ENCODE assay signal across 8 cellular contexts in the genomic region with DNA sequence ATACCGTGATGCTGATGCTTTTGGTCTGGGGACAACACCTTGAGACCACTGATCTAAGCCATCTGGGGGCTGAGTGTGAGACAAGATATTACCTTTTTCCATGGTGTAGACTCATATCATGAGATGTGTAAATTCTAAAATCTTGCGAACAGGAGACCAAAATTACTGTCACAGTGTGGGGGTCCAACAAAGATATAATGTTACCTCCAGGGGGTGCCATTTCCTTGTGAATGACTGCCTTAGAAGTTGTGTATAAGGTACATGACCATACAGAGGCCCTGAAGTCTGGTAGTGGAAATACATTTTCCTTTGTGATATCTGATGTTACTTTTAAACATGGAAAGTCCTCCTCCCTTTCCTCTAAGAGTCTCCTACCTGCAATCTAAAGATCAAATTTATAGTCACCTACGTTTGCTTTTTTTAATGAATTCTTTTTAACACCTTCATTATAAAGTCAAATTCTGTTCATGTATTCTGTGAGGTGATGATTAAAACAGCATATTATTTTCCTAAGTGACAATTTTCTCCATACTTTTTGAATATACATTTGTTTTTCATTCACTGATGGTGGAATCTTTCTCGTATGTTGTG.
DNase-seq lines count a peak whose midpoint lies in the region; ATAC-seq and TF ChIP-seq lines count a peak whose summit lies in the region.

No MANE protein-coding gene starts in this region.

- no peak for TF ChIP-seq EP300 in suprapubic skin (IDR thresholded peaks at IDR 0.05)

- peak; percentile 82 for ATAC-seq in GM18868 (IDR thresholded peaks at IDR 0.05; ENCODE audit: unreplicated experiment)
- peak; percentile 80 to 83 for ATAC-seq in stimulated activated naive B cell treated with anti-CD40 and anti-IgM and Interleukin-4, amounts not matched to agents 10 μg/mL and 1 μg/mL and 100 μg/mL, for 72 hours (replicated peaks)

- H3K79me2 ChIP-seq in KMS-11 (ENCODE audit: insufficient read depth, low read depth), result no peaks in the 10 kb centered on the region

- H3K4me3 Mint-ChIP-seq in stimulated activated naive B cell treated with anti-CD40 and anti-IgM and Interleukin-4, amounts not matched to agents 10 μg/mL and 1 μg/mL and 100 μg/mL, for 72 hours, result no peak overlapping the region

- DNase-seq in BE2C (peak; percentile 64), T1000 (lab: John Stamatoyannopoulos, UW) (peak; percentile 10), cardiac muscle cell (ENCODE audit: low read depth in 1 of 2, low spot score in 1 of 2) (peak; percentile 75 to 76), suprapubic skin (ENCODE audit: low spot score in 2 of 2) (no peak)
- DNase-seq in stimulated activated naive B cell treated with anti-CD40 and anti-IgM and Interleukin-4, amounts not matched to agents 10 μg/mL and 1 μg/mL and 100 μg/mL, for 72 hours, result no peak
- no peak for DNase-seq in effector memory CD4-positive, alpha-beta T cell

- H3K9me3 Mint-ChIP-seq in stimulated activated naive B cell treated with anti-CD40 and anti-IgM and Interleukin-4, amounts not matched to agents 10 μg/mL and 1 μg/mL and 100 μg/mL, for 72 hours, result no peaks in the 10 kb centered on the region

- no peaks in the 10 kb centered on the region for H3K9me3 ChIP-seq in BE2C
- no peaks in the 10 kb centered on the region for H3K9me3 ChIP-seq in cardiac muscle cell (ENCODE audit: low read depth)
- H3K9me3 ChIP-seq in suprapubic skin, result no peaks in the 10 kb centered on the region
- no peaks in the 10 kb centered on the region for H3K9me3 ChIP-seq in effector memory CD4-positive, alpha-beta T cell (ENCODE audit: control insufficient read depth, low read length)

- H3K27me3 Mint-ChIP-seq in stimulated activated naive B cell treated with anti-CD40 and anti-IgM and Interleukin-4, amounts not matched to agents 10 μg/mL and 1 μg/mL and 100 μg/mL, for 72 hours, result no peaks in the 10 kb centered on the region

- WGBS in suprapubic skin, result 88% methylated on average over 4 of the region's 4 CpGs

- H3K9ac ChIP-seq in KMS-11, result no peak overlapping the region

- H3K27ac ChIP-seq in KMS-11, result no peak overlapping the region
- H3K27ac ChIP-seq in cardiac muscle cell, result no peak overlapping the region
- H3K27ac ChIP-seq in suprapubic skin, result no peak overlapping the region
- no peak overlapping the region for H3K27ac ChIP-seq in effector memory CD4-positive, alpha-beta T cell (ENCODE audit: insufficient read depth, low read length, poor library complexity, severe bottlenecking)

- no peak overlapping the region for H2AFZ ChIP-seq in KMS-11 (ENCODE audit: low read depth)

- no peaks in the 10 kb centered on the region for H3K27me3 ChIP-seq in BE2C
- no peaks in the 10 kb centered on the region for H3K27me3 ChIP-seq in KMS-11 (ENCODE audit: insufficient read depth, low read depth)
- no peaks in the 10 kb centered on the region for H3K27me3 ChIP-seq in cardiac muscle cell
- no peaks in the 10 kb centered on the region for H3K27me3 ChIP-seq in suprapubic skin
- H3K27me3 ChIP-seq in effector memory CD4-positive, alpha-beta T cell (replicated peaks; ENCODE audit: control insufficient read depth, insufficient read depth, low read length, poor library complexity, severe bottlenecking), result no peaks in the 10 kb centered on the region

- H3K4me1 ChIP-seq in BE2C, result peaks cover 18% of the 10 kb centered on the region
- no peaks in the 10 kb centered on the region for H3K4me1 ChIP-seq in KMS-11 (ENCODE audit: low read depth, poor library complexity, severe bottlenecking)
- peaks cover 7% of the 10 kb centered on the region for H3K4me1 ChIP-seq in cardiac muscle cell (ENCODE audit: low read depth)
- H3K4me1 ChIP-seq in suprapubic skin, result peaks cover 5% of the 10 kb centered on the region
- no peaks in the 10 kb centered on the region for H3K4me1 ChIP-seq in effector memory CD4-positive, alpha-beta T cell (ENCODE audit: control insufficient read depth, insufficient read depth, low read length, poor library complexity, severe bottlenecking)

- no peak for TF ChIP-seq POLR2A in suprapubic skin (IDR thresholded peaks at IDR 0.05)

- no peaks in the 10 kb centered on the region for H4K20me1 ChIP-seq in KMS-11 (ENCODE audit: insufficient read depth)

- no peak overlapping the region for H3K4me3 ChIP-seq in BE2C (ENCODE audit: low read depth, low read length)
- H3K4me3 ChIP-seq in KMS-11 (IDR thresholded peaks at IDR 0.05; ENCODE audit: insufficient read depth, low read depth, low read length), result no peak overlapping the region
- no peak overlapping the region for H3K4me3 ChIP-seq in cardiac muscle cell
- H3K4me3 ChIP-seq in suprapubic skin, result no peak overlapping the region
- no peak overlapping the region for H3K4me3 ChIP-seq in effector memory CD4-positive, alpha-beta T cell (ENCODE audit: insufficient read depth, low read depth, low read length, poor library complexity, severe bottlenecking)

- no peak overlapping the region for H3K27ac Mint-ChIP-seq in stimulated activated naive B cell treated with anti-CD40 and anti-IgM and Interleukin-4, amounts not matched to agents 10 μg/mL and 1 μg/mL and 100 μg/mL, for 72 hours

- no peaks in the 10 kb centered on the region for H3K36me3 Mint-ChIP-seq in stimulated activated naive B cell treated with anti-CD40 and anti-IgM and Interleukin-4, amounts not matched to agents 10 μg/mL and 1 μg/mL and 100 μg/mL, for 72 hours

- H3K4me2 ChIP-seq in KMS-11, result no peak overlapping the region

- TF ChIP-seq CTCF in BE2C (IDR thresholded peaks at IDR 0.05; ENCODE audit: low read depth, low read length), result peak; percentile 72
- peak; percentile 42; the same call in 1 of the 2 replicates for TF ChIP-seq CTCF in KMS-11 (conservative IDR thresholded peaks at IDR 0.05; ENCODE audit: low read depth, low read length)
- peak; percentile 50 for TF ChIP-seq CTCF in cardiac muscle cell (IDR thresholded peaks at IDR 0.05; ENCODE audit: low read depth, low read length)
- no peak for TF ChIP-seq CTCF in suprapubic skin (IDR thresholded peaks at IDR 0.05)

- H3K36me3 ChIP-seq in BE2C, result no peaks in the 10 kb centered on the region
- no peaks in the 10 kb centered on the region for H3K36me3 ChIP-seq in KMS-11 (ENCODE audit: insufficient read depth)
- no peaks in the 10 kb centered on the region for H3K36me3 ChIP-seq in cardiac muscle cell
- no peaks in the 10 kb centered on the region for H3K36me3 ChIP-seq in suprapubic skin
- no peaks in the 10 kb centered on the region for H3K36me3 ChIP-seq in effector memory CD4-positive, alpha-beta T cell (ENCODE audit: control insufficient read depth, insufficient read depth, low read length)

- H3K4me1 Mint-ChIP-seq in stimulated activated naive B cell treated with anti-CD40 and anti-IgM and Interleukin-4, amounts not matched to agents 10 μg/mL and 1 μg/mL and 100 μg/mL, for 72 hours, result peaks cover 4 to 7% of the 10 kb centered on the region in 2 donors

Comparison
In these comparisons a context has a peak if more than half of its experiments do, and no peak if none do; other contexts are left out.
1. DNase-seq: peak in BE2C (single experiment), T1000 (single experiment) and cardiac muscle cell (2 of 2); none in stimulated activated naive B cell treated with anti-CD40 and anti-IgM and Interleukin-4, amounts not matched to agents 10 μg/mL and 1 μg/mL and 100 μg/mL, for 72 hours (single experiment), suprapubic skin (0 of 2) and effector memory CD4-positive, alpha-beta T cell (0 of 3).
2. CTCF ChIP-seq: peak in BE2C (single experiment), KMS-11 (single experiment) and cardiac muscle cell (single experiment); none in suprapubic skin (0 of 2).